17 cellular contexts compared by ENCODE assay signal in genomic region chr9:93665566-93666278, GRCh38.
DNase-seq lines count a peak whose midpoint lies in the region; ATAC-seq and TF ChIP-seq lines count a peak whose summit lies in the region.
"Had no signal": no experiment of that assay in that cellular context is flagged by ENCODE, and none has a peak within 500 bp of the region (broad histone marks: within the 10 kb centered on the region; RNA-seq: fewer than 3 reads in every experiment).

No MANE protein-coding gene starts in this region.

- ATAC-seq in activated CD4-positive, alpha-beta T cell treated with anti-CD3 and anti-CD28 coated beads for 36 hours: no peak
- ATAC-seq in left lobe of liver (no peak), HG03108 (IDR thresholded peaks at IDR 0.05; ENCODE audit: unreplicated experiment) (no peak)
- peak; percentile 7 for ATAC-seq in stimulated activated memory B cell treated with anti-CD40 and anti-IgM and Interleukin-4, amounts not matched to agents 10 μg/mL and 1 μg/mL and 100 μg/mL, for 72 hours

- H3K27ac Mint-ChIP-seq in activated CD4-positive, alpha-beta T cell treated with anti-CD3 and anti-CD28 coated beads for 36 hours: no peak overlapping the region
- no peak overlapping the region for H3K27ac Mint-ChIP-seq in chondrocyte (ENCODE audit: unreplicated experiment)
- no peak overlapping the region for H3K27ac Mint-ChIP-seq in stimulated activated memory B cell treated with anti-CD40 and anti-IgM and Interleukin-4, amounts not matched to agents 10 μg/mL and 1 μg/mL and 100 μg/mL, for 72 hours
- H3K27ac Mint-ChIP-seq: activated B cell treated with CpG ODN at 0.5 μM for 24 hours, HFFc6 had no signal

- H3K4me3 Mint-ChIP-seq in activated CD4-positive, alpha-beta T cell treated with anti-CD3 and anti-CD28 coated beads for 36 hours: no peak overlapping the region
- no peak overlapping the region for H3K4me3 Mint-ChIP-seq in chondrocyte (ENCODE audit: unreplicated experiment)
- no peak overlapping the region for H3K4me3 Mint-ChIP-seq in stimulated activated memory B cell treated with anti-CD40 and anti-IgM and Interleukin-4, amounts not matched to agents 10 μg/mL and 1 μg/mL and 100 μg/mL, for 72 hours
- H3K4me3 Mint-ChIP-seq: activated B cell treated with CpG ODN at 0.5 μM for 24 hours, HFFc6 had no signal

- peak; percentile 1 for DNase-seq in activated CD4-positive, alpha-beta T cell treated with anti-CD3 and anti-CD28 coated beads for 36 hours
- DNase-seq in activated CD4-positive, alpha-beta T cell treated with anti-CD3 and anti-CD28 coated beads, Interleukin-2, amount 50 U/mL, for 48 hours: no peak
- peak; percentile 87 for DNase-seq in chondrocyte (ENCODE audit: low spot score)
- peak; percentile 40 for DNase-seq in left lobe of liver (ENCODE audit: low spot score)
- DNase-seq in A172 (ENCODE audit: low spot score): no peak
- DNase-seq in HCEC 1CT: no peak
- DNase-seq: activated B cell treated with CpG ODN at 0.5 μM for 24 hours; activated gamma-delta T cell; anterior cingulate cortex; foreskin fibroblast; HFFc6; NCI-H1092; NCI-H526; SIG-M5; stimulated activated CD4-positive, alpha-beta T cell treated with anti-CD3 and anti-CD28 coated beads, Interleukin-4, amount 100 ng/mL, for 4 hours had no signal

- no peak for TF ChIP-seq CTCF in chondrocyte (IDR thresholded peaks at IDR 0.05)

- POLR2A ChIA-PET in activated CD4-positive, alpha-beta T cell treated with anti-CD3 and anti-CD28 coated beads for 36 hours (lab: Charles Lee): no interaction called here

- no peaks in the 10 kb centered on the region for H3K27me3 Mint-ChIP-seq in activated CD4-positive, alpha-beta T cell treated with anti-CD3 and anti-CD28 coated beads for 36 hours
- H3K27me3 Mint-ChIP-seq in chondrocyte (ENCODE audit: low read depth): no peaks in the 10 kb centered on the region
- no peaks in the 10 kb centered on the region for H3K27me3 Mint-ChIP-seq in stimulated activated memory B cell treated with anti-CD40 and anti-IgM and Interleukin-4, amounts not matched to agents 10 μg/mL and 1 μg/mL and 100 μg/mL, for 72 hours
- H3K27me3 Mint-ChIP-seq: activated B cell treated with CpG ODN at 0.5 μM for 24 hours had no signal

- peaks cover 3% of the 10 kb centered on the region for H3K36me3 Mint-ChIP-seq in activated CD4-positive, alpha-beta T cell treated with anti-CD3 and anti-CD28 coated beads for 36 hours (ENCODE audit: low read depth)
- H3K36me3 Mint-ChIP-seq in chondrocyte (ENCODE audit: low read depth): peaks cover 6% of the 10 kb centered on the region
- peaks cover 14% of the 10 kb centered on the region for H3K36me3 Mint-ChIP-seq in stimulated activated memory B cell treated with anti-CD40 and anti-IgM and Interleukin-4, amounts not matched to agents 10 μg/mL and 1 μg/mL and 100 μg/mL, for 72 hours

- intact Hi-C loops in activated CD4-positive, alpha-beta T cell treated with anti-CD3 and anti-CD28 coated beads for 36 hours (cut with DNase I, micrococcal nuclease): no loop called here

- no peaks in the 10 kb centered on the region for H3K9me3 Mint-ChIP-seq in activated CD4-positive, alpha-beta T cell treated with anti-CD3 and anti-CD28 coated beads for 36 hours (ENCODE audit: low read depth)
- H3K9me3 Mint-ChIP-seq in chondrocyte (ENCODE audit: low read depth): no peaks in the 10 kb centered on the region
- H3K9me3 Mint-ChIP-seq in stimulated activated memory B cell treated with anti-CD40 and anti-IgM and Interleukin-4, amounts not matched to agents 10 μg/mL and 1 μg/mL and 100 μg/mL, for 72 hours: peaks cover 3% of the 10 kb centered on the region
- H3K9me3 Mint-ChIP-seq: activated B cell treated with CpG ODN at 0.5 μM for 24 hours, HFFc6 had no signal

- CTCF ChIA-PET in activated CD4-positive, alpha-beta T cell treated with anti-CD3 and anti-CD28 coated beads for 36 hours (lab: Charles Lee): interaction anchor here (0.6 kb wide), 1 partner anchor 17 kb away, joined by 3 read pairs; no protein-coding TSS in a partner anchor

- H3K4me1 Mint-ChIP-seq in activated CD4-positive, alpha-beta T cell treated with anti-CD3 and anti-CD28 coated beads for 36 hours: no peaks in the 10 kb centered on the region
- no peaks in the 10 kb centered on the region for H3K4me1 Mint-ChIP-seq in chondrocyte (ENCODE audit: low read depth)
- no peaks in the 10 kb centered on the region for H3K4me1 Mint-ChIP-seq in stimulated activated memory B cell treated with anti-CD40 and anti-IgM and Interleukin-4, amounts not matched to agents 10 μg/mL and 1 μg/mL and 100 μg/mL, for 72 hours
- H3K4me1 Mint-ChIP-seq: activated B cell treated with CpG ODN at 0.5 μM for 24 hours had no signal

Comparison
In these comparisons a context has a peak if more than half of its experiments do, and no peak if none do; other contexts are left out.
1. DNase-seq: peak in activated CD4-positive, alpha-beta T cell treated with anti-CD3 and anti-CD28 coated beads for 36 hours (single experiment), chondrocyte (single experiment) and left lobe of liver (single experiment); none in activated CD4-positive, alpha-beta T cell treated with anti-CD3 and anti-CD28 coated beads, Interleukin-2, amount 50 U/mL, for 48 hours (0 of 2), A172 (single experiment) and HCEC 1CT (single experiment).